ENCODE assay signal across 8 cellular contexts in genomic region chr6:28134015-28134414, GRCh38. TPM values are rescaled to one million over a fixed set of nuclear protein-coding genes. Genes with fewer than 3 reads are reported as not detected.
DNase-seq lines count a peak whose midpoint lies in the region; ATAC-seq and TF ChIP-seq lines count a peak whose summit lies in the region.

No MANE protein-coding gene starts in this region.

- H3K4me1 Mint-ChIP-seq in activated CD4-positive, alpha-beta T cell treated with anti-CD3 and anti-CD28 coated beads, Interleukin-2, amount 10 ng/mL, durations not matched to agents 24 days and 14 days: peaks cover 51% of the 10 kb centered on the region
- peaks cover 69 to 77% (median 70%) of the 10 kb centered on the region in 3 donors for H3K4me1 Mint-ChIP-seq in T-cell
- peaks cover 15% of the 10 kb centered on the region for H3K4me1 Mint-ChIP-seq in glutamatergic neuron (ENCODE audit: low read depth, unreplicated experiment)

- H3K27ac Mint-ChIP-seq in activated CD4-positive, alpha-beta T cell treated with anti-CD3 and anti-CD28 coated beads, Interleukin-2, amount 10 ng/mL, durations not matched to agents 24 days and 14 days: no peak overlapping the region
- peak overlapping the region; percentile 55 to 61 for H3K27ac Mint-ChIP-seq in T-cell
- no peak overlapping the region for H3K27ac Mint-ChIP-seq in glutamatergic neuron (ENCODE audit: unreplicated experiment)

- CTCF ChIA-PET in T-cell (lab: Charles Lee): interaction anchor here in 1 of 2 donors (0.6 kb wide), 1 partner anchor 201 kb away, joined by 4 read pairs; no protein-coding TSS in a partner anchor

- POLR2A ChIA-PET in T-cell (lab: Charles Lee): no interaction called here

- no peak overlapping the region for H3K27ac ChIP-seq in Karpas-422 (ENCODE audit: low read length)

- intact Hi-C loops in activated CD4-positive, alpha-beta T cell treated with anti-CD3 and anti-CD28 coated beads, Interleukin-2, amount 10 ng/mL, durations not matched to agents 24 days and 14 days (cut with micrococcal nuclease): loop anchor here (1.0 to 10.0 kb wide), 2 partner anchors 222 to 239 kb away; a partner anchor contains a TSS

- H3K9me3 ChIP-seq in Karpas-422 (ENCODE audit: low read length): no peaks in the 10 kb centered on the region

- H4K20me1 ChIP-seq in Karpas-422 (ENCODE audit: insufficient read depth, low read depth, low read length): no peaks in the 10 kb centered on the region

- no peak overlapping the region for H2AFZ ChIP-seq in Karpas-422 (ENCODE audit: low read length)

- peaks cover 90% of the 10 kb centered on the region for H3K79me2 ChIP-seq in Karpas-422 (ENCODE audit: low read length)

- H3K4me3 ChIP-seq in Karpas-422 (ENCODE audit: low read length): no peak overlapping the region

- H3K27me3 Mint-ChIP-seq in activated CD4-positive, alpha-beta T cell treated with anti-CD3 and anti-CD28 coated beads, Interleukin-2, amount 10 ng/mL, durations not matched to agents 24 days and 14 days: no peaks in the 10 kb centered on the region
- no peaks in the 10 kb centered on the region for H3K27me3 Mint-ChIP-seq in T-cell
- peaks cover 4% of the 10 kb centered on the region for H3K27me3 Mint-ChIP-seq in glutamatergic neuron (ENCODE audit: unreplicated experiment)

- peaks cover 22% of the 10 kb centered on the region; the same call in 1 of the 2 replicates for H3K36me3 ChIP-seq in Karpas-422 (ENCODE audit: insufficient read depth, low read length)

- no peaks in the 10 kb centered on the region for H3K9me3 Mint-ChIP-seq in activated CD4-positive, alpha-beta T cell treated with anti-CD3 and anti-CD28 coated beads, Interleukin-2, amount 10 ng/mL, durations not matched to agents 24 days and 14 days
- no peaks in the 10 kb centered on the region for H3K9me3 Mint-ChIP-seq in T-cell
- peaks cover 7% of the 10 kb centered on the region for H3K9me3 Mint-ChIP-seq in glutamatergic neuron (ENCODE audit: unreplicated experiment)

- no peaks in the 10 kb centered on the region for H3K27me3 ChIP-seq in Karpas-422 (ENCODE audit: low read length)

- ATAC-seq in T-cell (replicated peaks in 1 of 4) (peak in 1 of 4 experiments; percentile 20), HG03571 (IDR thresholded peaks at IDR 0.05; ENCODE audit: unreplicated experiment) (no peak)

- peaks cover 45% of the 10 kb centered on the region for H3K4me1 ChIP-seq in Karpas-422 (ENCODE audit: low read length)

- H3K9ac ChIP-seq in Karpas-422 (ENCODE audit: low read length): no peak overlapping the region

- no peak for TF ChIP-seq CTCF in glutamatergic neuron (IDR thresholded peaks at IDR 0.05; ENCODE audit: partially characterized antibody, unreplicated experiment)

- peak; percentile 74 for DNase-seq in activated CD4-positive, alpha-beta T cell treated with anti-CD3 and anti-CD28 coated beads, Interleukin-2, amount 10 ng/mL, durations not matched to agents 24 days and 14 days
- DNase-seq in activated CD4-positive, alpha-beta T cell treated with anti-CD3 and anti-CD28 coated beads, Interleukin-2, amount 50 U/mL, for 1 hour: no peak
- DNase-seq in Karpas-422 (peak; percentile 62), T-cell (peak in 3 of 34 experiments; percentile 9 to 19 (median 13)), glutamatergic neuron (no peak), NCI-H2029 treated with DMSO at 0.1 percent for 48 hours (lab: John Stamatoyannopoulos, UW) (no peak), inferior parietal cortex (ENCODE audit: extremely low spot score) (no peak)

- no peaks in the 10 kb centered on the region for H3K9me2 ChIP-seq in Karpas-422 (replicated peaks; ENCODE audit: insufficient read depth, low read length)

- no peak overlapping the region for H3K4me2 ChIP-seq in Karpas-422 (ENCODE audit: low read depth, low read length, poor library complexity, severe bottlenecking)

- peaks cover 33% of the 10 kb centered on the region for H3K36me3 Mint-ChIP-seq in activated CD4-positive, alpha-beta T cell treated with anti-CD3 and anti-CD28 coated beads, Interleukin-2, amount 10 ng/mL, durations not matched to agents 24 days and 14 days (ENCODE audit: low read depth)
- H3K36me3 Mint-ChIP-seq in T-cell: peaks cover 9% of the 10 kb centered on the region
- H3K36me3 Mint-ChIP-seq in glutamatergic neuron (ENCODE audit: unreplicated experiment): no peaks in the 10 kb centered on the region

- no peak overlapping the region for H3K4me3 Mint-ChIP-seq in activated CD4-positive, alpha-beta T cell treated with anti-CD3 and anti-CD28 coated beads, Interleukin-2, amount 10 ng/mL, durations not matched to agents 24 days and 14 days
- H3K4me3 Mint-ChIP-seq in T-cell (no peak overlapping the region), glutamatergic neuron (ENCODE audit: unreplicated experiment) (peak overlapping the region; percentile 6)

RNA-seq across cellular contexts. Expression of gene ZKSCAN8, which starts 7.7 kb away (rescaled TPM):
- total RNA-seq in activated CD4-positive, alpha-beta T cell treated with anti-CD3 and anti-CD28 coated beads, Interleukin-2, amount 10 ng/mL, durations not matched to agents 24 days and 14 days: 17.6 and 17.7 TPM in 2 replicates
- 30.0 and 48.9 TPM in 2 replicates for total RNA-seq in Karpas-422 (2014; rRNA removed; shearing (Covaris generic); ENCODE audit: low replicate concordance)
- 10 to 100 TPM; 23.3 to 35.7 (median 35.0) TPM for total RNA-seq in T-cell
- 37.4 TPM for total RNA-seq in glutamatergic neuron (ENCODE audit: unreplicated experiment)

RNA-seq across cellular contexts. Expression of gene ZSCAN16, which starts 9.6 kb away (rescaled TPM):
- total RNA-seq in activated CD4-positive, alpha-beta T cell treated with anti-CD3 and anti-CD28 coated beads, Interleukin-2, amount 10 ng/mL, durations not matched to agents 24 days and 14 days: 3.0 and 4.0 TPM in 2 replicates
- 4.8 and 5.9 TPM in 2 replicates for total RNA-seq in Karpas-422 (2014; rRNA removed; shearing (Covaris generic); ENCODE audit: low replicate concordance)
- total RNA-seq in T-cell (10 to 100 TPM in 3 of 5 donors, 1 to 10 TPM in 2; 5.9 to 13.1 (median 10.7) TPM), glutamatergic neuron (ENCODE audit: unreplicated experiment) (20.0 TPM)

RNA-seq across cellular contexts. Expression of gene ZNF165, which starts 53.6 kb away (rescaled TPM):
- total RNA-seq in activated CD4-positive, alpha-beta T cell treated with anti-CD3 and anti-CD28 coated beads, Interleukin-2, amount 10 ng/mL, durations not matched to agents 24 days and 14 days: 0.26 and 0.47 TPM in 2 replicates
- 0.26 and 1.6 TPM in 2 replicates for total RNA-seq in Karpas-422 (2014; rRNA removed; shearing (Covaris generic); ENCODE audit: low replicate concordance)
- total RNA-seq in T-cell (1 to 10 TPM in 3 of 5 donors, under 1 TPM in 2; 0.79 to 7.2 (median 1.4) TPM), glutamatergic neuron (ENCODE audit: unreplicated experiment) (0.47 TPM)

Comparison
In these comparisons a context has a peak if more than half of its experiments do, and no peak if none do; other contexts are left out.
1. DNase-seq: peak in activated CD4-positive, alpha-beta T cell treated with anti-CD3 and anti-CD28 coated beads, Interleukin-2, amount 10 ng/mL, durations not matched to agents 24 days and 14 days (single experiment) and Karpas-422 (single experiment); none in activated CD4-positive, alpha-beta T cell treated with anti-CD3 and anti-CD28 coated beads, Interleukin-2, amount 50 U/mL, for 1 hour (single experiment), glutamatergic neuron (single experiment), NCI-H2029 treated with DMSO at 0.1 percent for 48 hours (single experiment) and inferior parietal cortex (single experiment).
2. H3K27ac Mint-ChIP-seq: peak in T-cell (2 of 2); none in activated CD4-positive, alpha-beta T cell treated with anti-CD3 and anti-CD28 coated beads, Interleukin-2, amount 10 ng/mL, durations not matched to agents 24 days and 14 days (single experiment) and glutamatergic neuron (single experiment).